ENCODE assay signal across 9 cellular contexts in genomic region chr12:66035289-66035961, GRCh38.
DNase-seq lines count a peak whose midpoint lies in the region; ATAC-seq, FAIRE-seq and TF ChIP-seq lines count a peak whose summit lies in the region.
"Had no signal": no experiment of that assay in that cellular context is flagged by ENCODE, and none has a peak within 500 bp of the region (broad histone marks: within the 10 kb centered on the region; RNA-seq: fewer than 3 reads in every experiment).

No MANE protein-coding gene starts in this region.

- H3K4me3 ChIP-seq in cardiac fibroblast (replicated peaks in 1 of 2; ENCODE audit: low read depth in 2 of 2, low read length in 2 of 2) (no peak overlapping the region), psoas muscle (no peak overlapping the region)

- ATAC-seq in psoas muscle (peak in 1 of 4 donors; percentile 41), GM21576 (IDR thresholded peaks at IDR 0.05; ENCODE audit: unreplicated experiment) (no peak), HG03457 (IDR thresholded peaks at IDR 0.05; ENCODE audit: unreplicated experiment) (no peak)

- no peak for FAIRE-seq in GM12892 (lab: Jason Lieb, UNC)

- H3K27ac ChIP-seq in psoas muscle: no peak overlapping the region

- DNase-seq in NCI-H2107 (lab: John Stamatoyannopoulos, UW) (peak; percentile 2), NCI-H2107 treated with DMSO at 0.1 percent for 48 hours (lab: John Stamatoyannopoulos, UW; ENCODE audit: unreplicated experiment) (no peak), NCI-H1048 (lab: John Stamatoyannopoulos, UW) (peak; percentile 4), cardiac fibroblast (ENCODE audit: low read depth in 2 of 2) (peak; percentile 66 to 82), psoas muscle (no peak), GM12892 (ENCODE audit: insufficient read length) (no peak)
- DNase-seq: C1 segment of cervical spinal cord had no signal

- no peaks in the 10 kb centered on the region for H3K27me3 ChIP-seq in psoas muscle (ENCODE audit: insufficient read depth in 3 of 3, low read length in 2 of 3)

- TF ChIP-seq CTCF in cardiac fibroblast (IDR thresholded peaks at IDR 0.05; ENCODE audit: low read depth, low read length) (peak; percentile 49), psoas muscle (IDR thresholded peaks at IDR 0.05) (peak; percentile 28)

- H3K9me3 ChIP-seq in psoas muscle: no peaks in the 10 kb centered on the region

- H3K4me1 ChIP-seq in psoas muscle: peaks cover 4% of the 10 kb centered on the region

- 43 to 49% (median 47%) methylated on average over 4 of the region's 4 CpGs for WGBS in psoas muscle, 3 donors

- H3K36me3 ChIP-seq in psoas muscle (ENCODE audit: insufficient read depth in 1 of 2, low read depth in 1 of 2): no peaks in the 10 kb centered on the region

- no peak for TF ChIP-seq POLR2A in GM12892 (IDR thresholded peaks at IDR 0.05; ENCODE audit: low read depth, low read length)

- intact Hi-C loops in psoas muscle (cut with DNase I): loop anchor here in 1 of 2 donors (5.0 kb wide), 1 partner anchor 478 kb away; no protein-coding TSS in a partner anchor

Comparison
In these comparisons a context has a peak if more than half of its experiments do, and no peak if none do; other contexts are left out.
1. DNase-seq: peak in NCI-H2107 (single experiment), NCI-H1048 (single experiment) and cardiac fibroblast (2 of 2); none in NCI-H2107 treated with DMSO at 0.1 percent for 48 hours (single experiment), psoas muscle (0 of 2) and GM12892 (single experiment).